In the genomic region with DNA sequence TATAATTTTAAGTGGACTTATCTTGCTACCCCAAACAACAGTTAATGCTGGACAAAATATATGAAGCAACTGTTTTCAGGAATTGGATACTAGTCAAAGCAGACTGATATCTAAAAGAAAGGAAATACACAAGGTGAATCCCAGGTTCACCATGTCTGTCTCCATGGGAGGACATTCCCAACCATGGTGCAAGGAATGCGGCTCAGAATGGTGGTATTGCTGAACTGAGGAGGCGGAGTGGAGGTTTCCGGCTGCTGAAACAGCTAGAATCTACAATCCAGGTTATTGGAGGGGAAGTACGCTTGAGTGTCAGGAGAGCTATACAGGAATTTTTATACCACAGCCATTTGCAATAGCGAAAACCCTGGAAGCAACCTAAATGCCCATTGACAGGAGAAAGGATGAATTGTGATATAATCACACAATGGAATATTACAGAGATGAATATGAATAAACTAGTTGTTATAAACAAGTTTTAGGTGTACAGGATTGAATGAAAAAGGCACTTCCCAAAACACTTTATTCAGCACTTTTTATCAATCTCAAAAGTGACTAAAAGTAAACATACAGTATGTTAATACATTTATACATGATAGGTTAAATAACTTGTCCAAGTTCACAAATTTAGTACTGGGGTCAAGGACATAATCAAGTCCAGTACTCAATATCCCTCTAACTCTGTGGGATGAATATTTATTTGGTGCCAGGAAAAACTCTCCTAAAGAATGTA, we compare ENCODE assay signal across 18 cellular contexts. TPM values are rescaled to one million over a fixed set of nuclear protein-coding genes. Genes with fewer than 3 reads are reported as not detected.
DNase-seq lines count a peak whose midpoint lies in the region; ATAC-seq, FAIRE-seq and TF ChIP-seq lines count a peak whose summit lies in the region.
"Had no signal": no experiment of that assay in that cellular context is flagged by ENCODE, and none has a peak within 500 bp of the region (broad histone marks: within the 10 kb centered on the region; RNA-seq: fewer than 3 reads in every experiment).

No MANE protein-coding gene starts in this region.

- POLR2A ChIA-PET in WTC11 (lab: Charles Lee): no interaction called here

- no peaks in the 10 kb centered on the region for H3K9me3 ChIP-seq in neural progenitor cell (ENCODE audit: low read depth)
- H3K9me3 ChIP-seq: MG63 had no signal

- H3K27me3 Mint-ChIP-seq in T-helper 2 cell treated with Interferon-gamma antibody and Interleukin-4, amounts not matched to agents 5 μg/mL and 100 μg/mL, for 36 hours (ENCODE audit: low read depth): no peaks in the 10 kb centered on the region
- H3K27me3 Mint-ChIP-seq in WTC11 (ENCODE audit: low read depth) (no peaks in the 10 kb centered on the region), neural progenitor cell (ENCODE audit: insufficient read depth, low read depth) (no peaks in the 10 kb centered on the region)
- H3K27me3 Mint-ChIP-seq: B cell; CD4-positive, alpha-beta memory T cell had no signal

- H3K9me3 Mint-ChIP-seq in T-helper 2 cell treated with Interferon-gamma antibody and Interleukin-4, amounts not matched to agents 5 μg/mL and 100 μg/mL, for 36 hours: no peaks in the 10 kb centered on the region
- H3K9me3 Mint-ChIP-seq in WTC11: no peaks in the 10 kb centered on the region
- H3K9me3 Mint-ChIP-seq in neural progenitor cell: no peaks in the 10 kb centered on the region
- H3K9me3 Mint-ChIP-seq: CD4-positive, alpha-beta memory T cell had no signal

- H3F3A ChIP-seq in neural progenitor cell (ENCODE audit: low read depth): peaks cover 56% of the 10 kb centered on the region

- no peak for DNase-seq in T-helper 2 cell treated with Interferon-gamma antibody and Interleukin-4, amounts not matched to agents 5 μg/mL and 100 μg/mL, for 36 hours (ENCODE audit: low spot score)
- DNase-seq in T-helper 2 cell: no peak
- no peak for DNase-seq in HTR-8/SVneo (ENCODE audit: insufficient read length, low spot score)
- DNase-seq in WTC11 (ENCODE audit: low spot score): no peak
- peak; percentile 8 for DNase-seq in neural progenitor cell (ENCODE audit: low spot score)
- DNase-seq in cardiac septum (ENCODE audit: low spot score): no peak
- no peak for DNase-seq in DMS153 treated with DMSO at 0.1 percent for 48 hours (lab: John Stamatoyannopoulos, UW; ENCODE audit: unreplicated experiment)
- DNase-seq: CD4-positive, alpha-beta memory T cell; GOT3; MG63; NCI-H1092 treated with DMSO at 0.1 percent for 48 hours; NCI-H187; NCI-H446; NCI-H82; SIG-M5 had no signal

- TF ChIP-seq CTCF in WTC11 (IDR thresholded peaks at IDR 0.05) (no peak), neural progenitor cell (IDR thresholded peaks at IDR 0.05) (no peak)

- H3K27ac ChIP-seq in neural progenitor cell: no peak overlapping the region

- H3K79me2 ChIP-seq in neural progenitor cell (ENCODE audit: low read depth): peaks cover 3% of the 10 kb centered on the region

- intact Hi-C loops in cardiac septum (cut with DNase I): no loop called here

- peak; percentile 16 for FAIRE-seq in HTR-8/SVneo (lab: Jason Lieb, UNC)
- FAIRE-seq: GM18507 had no signal

- ATAC-seq in WTC11 (peak; percentile 60), GM19328 (IDR thresholded peaks at IDR 0.05; ENCODE audit: unreplicated experiment) (no peak)

- peaks cover 51% of the 10 kb centered on the region for H3K36me3 Mint-ChIP-seq in T-helper 2 cell treated with Interferon-gamma antibody and Interleukin-4, amounts not matched to agents 5 μg/mL and 100 μg/mL, for 36 hours (ENCODE audit: low read depth)
- peaks cover 32% of the 10 kb centered on the region for H3K36me3 Mint-ChIP-seq in WTC11
- H3K36me3 Mint-ChIP-seq in neural progenitor cell: peaks cover 24% of the 10 kb centered on the region

- H3K9ac ChIP-seq in neural progenitor cell: no peak overlapping the region

- peaks cover 20% of the 10 kb centered on the region for H3K36me3 ChIP-seq in neural progenitor cell

- H4K20me1 ChIP-seq in neural progenitor cell (ENCODE audit: low read depth): peaks cover 9% of the 10 kb centered on the region

- no peak overlapping the region for H3K4me3 ChIP-seq in neural progenitor cell
- H3K4me3 ChIP-seq: MG63 had no signal

- peak overlapping the region; percentile 13 for H3K27ac Mint-ChIP-seq in T-helper 2 cell treated with Interferon-gamma antibody and Interleukin-4, amounts not matched to agents 5 μg/mL and 100 μg/mL, for 36 hours
- peak overlapping the region; percentile 20; the same call in 1 of the 2 replicates for H3K27ac Mint-ChIP-seq in WTC11
- H3K27ac Mint-ChIP-seq in neural progenitor cell: no peak overlapping the region
- H3K27ac Mint-ChIP-seq: B cell had no signal

- no peaks in the 10 kb centered on the region for H3K4me1 ChIP-seq in neural progenitor cell

- CTCF ChIA-PET in WTC11 (lab: Charles Lee): no interaction called here

- no peak overlapping the region for H3K4me2 ChIP-seq in neural progenitor cell

- H3K4me1 Mint-ChIP-seq in T-helper 2 cell treated with Interferon-gamma antibody and Interleukin-4, amounts not matched to agents 5 μg/mL and 100 μg/mL, for 36 hours (ENCODE audit: low read depth): peaks cover 12% of the 10 kb centered on the region
- no peaks in the 10 kb centered on the region for H3K4me1 Mint-ChIP-seq in WTC11
- peaks cover 4% of the 10 kb centered on the region for H3K4me1 Mint-ChIP-seq in neural progenitor cell
- H3K4me1 Mint-ChIP-seq: B cell; CD4-positive, alpha-beta memory T cell had no signal

- H3K4me3 Mint-ChIP-seq in T-helper 2 cell treated with Interferon-gamma antibody and Interleukin-4, amounts not matched to agents 5 μg/mL and 100 μg/mL, for 36 hours: no peak overlapping the region
- H3K4me3 Mint-ChIP-seq in WTC11 (no peak overlapping the region), neural progenitor cell (no peak overlapping the region)
- H3K4me3 Mint-ChIP-seq: B cell; CD4-positive, alpha-beta memory T cell had no signal

- H3K27me3 ChIP-seq in neural progenitor cell: no peaks in the 10 kb centered on the region
- H3K27me3 ChIP-seq: MG63 had no signal

- H2AFZ ChIP-seq in neural progenitor cell (replicated peaks): no peak overlapping the region

TF ChIP-seq in WTC11, 78 proteins besides CTCF, POLR2A, EP300 and RAD21 (continues in another document):
- TF ChIP-seq ZNF317 (CRISPR knock-in tag; IDR thresholded peaks at IDR 0.05; ENCODE audit: borderline replicate concordance, low read depth) (no peak), CBFB (CRISPR knock-in tag; IDR thresholded peaks at IDR 0.05; ENCODE audit: low read depth) (no peak), JUN (CRISPR knock-in tag; IDR thresholded peaks at IDR 0.05) (no peak), TCF7 (CRISPR knock-in tag; IDR thresholded peaks at IDR 0.05; ENCODE audit: low read depth) (no peak), PRRX2 (CRISPR knock-in tag; IDR thresholded peaks at IDR 0.05) (no peak), NFE2L1 (CRISPR knock-in tag; IDR thresholded peaks at IDR 0.05) (no peak)
- TF ChIP-seq, protein P1, sequence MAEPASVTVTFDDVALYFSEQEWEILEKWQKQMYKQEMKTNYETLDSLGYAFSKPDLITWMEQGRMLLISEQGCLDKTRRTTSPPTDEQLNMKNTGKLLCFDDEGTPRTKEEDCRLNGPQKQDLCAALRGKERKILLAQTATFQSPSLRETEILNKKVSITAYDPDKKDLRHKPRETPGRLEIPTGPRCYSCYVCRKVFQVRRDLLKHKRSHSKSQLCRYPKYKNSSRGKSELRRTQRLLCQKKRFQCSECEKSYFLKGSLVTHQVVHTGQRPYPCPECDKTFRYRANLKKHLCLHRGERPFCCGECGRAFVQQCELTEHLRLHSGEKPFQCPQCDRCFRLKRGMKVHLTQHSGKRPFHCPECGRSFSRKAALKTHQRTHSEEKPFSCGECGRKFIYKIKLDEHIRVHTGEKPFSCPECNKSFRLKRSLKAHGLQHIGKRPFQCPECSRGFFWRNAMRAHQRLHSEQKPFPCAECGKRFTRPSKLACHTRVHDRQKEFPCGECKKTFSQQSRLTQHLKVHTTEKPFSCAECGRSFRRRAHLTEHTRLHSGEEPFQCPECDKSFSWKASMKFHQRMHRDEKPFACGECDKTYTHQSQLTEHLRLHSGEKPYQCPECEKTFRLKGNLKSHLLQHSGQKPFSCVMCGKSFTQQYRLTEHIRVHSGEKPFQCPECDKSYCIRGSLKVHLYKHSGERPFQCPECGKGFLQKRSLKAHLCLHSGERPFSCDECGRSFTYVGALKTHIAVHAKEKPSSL (CRISPR knock-in tag; conservative IDR thresholded peaks at IDR 0.05): no peak
- TF ChIP-seq, protein P2, sequence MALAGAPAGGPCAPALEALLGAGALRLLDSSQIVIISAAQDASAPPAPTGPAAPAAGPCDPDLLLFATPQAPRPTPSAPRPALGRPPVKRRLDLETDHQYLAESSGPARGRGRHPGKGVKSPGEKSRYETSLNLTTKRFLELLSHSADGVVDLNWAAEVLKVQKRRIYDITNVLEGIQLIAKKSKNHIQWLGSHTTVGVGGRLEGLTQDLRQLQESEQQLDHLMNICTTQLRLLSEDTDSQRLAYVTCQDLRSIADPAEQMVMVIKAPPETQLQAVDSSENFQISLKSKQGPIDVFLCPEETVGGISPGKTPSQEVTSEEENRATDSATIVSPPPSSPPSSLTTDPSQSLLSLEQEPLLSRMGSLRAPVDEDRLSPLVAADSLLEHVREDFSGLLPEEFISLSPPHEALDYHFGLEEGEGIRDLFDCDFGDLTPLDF (CRISPR knock-in tag; IDR thresholded peaks at IDR 0.05): no peak
- TF ChIP-seq, protein P3, sequence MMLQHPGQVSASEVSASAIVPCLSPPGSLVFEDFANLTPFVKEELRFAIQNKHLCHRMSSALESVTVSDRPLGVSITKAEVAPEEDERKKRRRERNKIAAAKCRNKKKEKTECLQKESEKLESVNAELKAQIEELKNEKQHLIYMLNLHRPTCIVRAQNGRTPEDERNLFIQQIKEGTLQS (CRISPR knock-in tag; conservative IDR thresholded peaks at IDR 0.05): no peak

RNA-seq across cellular contexts. Expression of a gene that starts 9.0 kb away (rescaled TPM):
- 279 to 294 TPM (median 288 TPM) in 3 replicates for total RNA-seq in WTC11 (2021)
- total RNA-seq in neural progenitor cell (ENCODE audit: low replicate concordance): 655 and 1,033 TPM in 2 replicates
- total RNA-seq in cardiac septum: 41.8 TPM

RNA-seq across cellular contexts. Expression of a gene that starts 45.6 kb away (rescaled TPM):
- total RNA-seq in WTC11 (2021): 20.0 to 21.1 TPM (median 20.0 TPM) in 3 replicates
- total RNA-seq in neural progenitor cell (ENCODE audit: low replicate concordance): 36.7 and 63.5 TPM in 2 replicates
- 20.1 TPM for total RNA-seq in cardiac septum
